In the genomic region with DNA sequence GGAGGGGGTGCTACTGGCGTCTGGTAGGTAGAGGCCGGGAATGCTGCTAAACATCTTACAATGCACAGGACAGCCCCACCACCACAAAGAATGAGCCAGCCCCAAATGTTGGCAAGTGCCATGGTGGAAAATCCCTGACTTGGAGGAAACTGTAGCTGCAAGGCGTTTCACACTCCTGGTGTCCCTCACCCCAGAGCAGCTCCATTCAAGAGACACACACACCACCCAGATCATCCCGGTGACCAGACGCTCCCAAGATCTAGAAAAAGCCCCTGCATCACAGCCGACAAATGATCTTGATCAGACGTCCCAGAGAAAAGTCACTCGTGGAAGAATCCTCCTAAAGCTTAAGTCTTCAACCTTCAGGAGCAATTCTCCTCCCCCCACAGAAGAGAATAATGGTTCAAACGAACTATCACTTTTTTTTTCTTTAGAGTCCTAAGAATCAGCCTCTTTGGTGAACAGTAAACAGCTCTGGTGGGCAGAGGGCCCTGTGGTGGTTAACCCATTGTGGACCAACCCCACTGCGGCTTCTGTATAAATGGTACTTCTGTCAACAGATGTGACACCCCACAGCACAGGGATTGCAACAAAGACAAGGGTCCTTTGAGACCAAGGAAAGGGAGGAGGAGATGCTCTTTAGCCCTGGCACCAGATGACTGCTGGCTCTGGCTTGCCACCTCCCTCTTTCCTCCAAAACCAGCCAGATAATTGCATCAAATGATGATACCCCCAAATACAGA, we compare ENCODE assay signal across 13 cellular contexts. TPM values are rescaled to one million over a fixed set of nuclear protein-coding genes. Genes with fewer than 3 reads are reported as not detected.
DNase-seq lines count a peak whose midpoint lies in the region; ATAC-seq and TF ChIP-seq lines count a peak whose summit lies in the region.
"Had no signal": no experiment of that assay in that cellular context is flagged by ENCODE, and none has a peak within 500 bp of the region (broad histone marks: within the 10 kb centered on the region; RNA-seq: fewer than 3 reads in every experiment).

No MANE protein-coding gene starts in this region.

- TF ChIP-seq POLR2A in thyroid gland (IDR thresholded peaks at IDR 0.05) = no peak

- H3K27ac ChIP-seq in GM23338 (ENCODE audit: low read depth) (no peak overlapping the region), thyroid gland (peak overlapping the region in 1 of 3 donors; percentile 77)
- H3K27ac ChIP-seq: cardiac muscle cell, ovary had no signal

- H3K9me3 Mint-ChIP-seq in GM23338 (no peaks in the 10 kb centered on the region), immature natural killer cell (peaks cover 0 to 2% (median 0%) of the 10 kb centered on the region in 6 donors)

- H3K4me1 ChIP-seq in GM23338 (ENCODE audit: insufficient read depth) (peaks cover 43% of the 10 kb centered on the region), skeletal muscle satellite cell (ENCODE audit: control insufficient read depth, insufficient read depth, low read length) (peaks cover 27% of the 10 kb centered on the region), thyroid gland (peaks cover 40 to 54% of the 10 kb centered on the region in 2 donors)

- H3K36me3 Mint-ChIP-seq in GM23338 (ENCODE audit: low read depth) = peaks cover under 1% of the 10 kb centered on the region; the same call in 2 of the 3 replicates
- H3K36me3 Mint-ChIP-seq in immature natural killer cell = peaks cover 0 to 5% (median 0%) of the 10 kb centered on the region in 3 donors

- H3K4me3 Mint-ChIP-seq in GM23338 (peak overlapping the region; percentile 89), immature natural killer cell (peak overlapping the region; percentile 48 to 95 (median 55))

- H3K36me3 ChIP-seq in GM23338 (ENCODE audit: insufficient read depth) = no peaks in the 10 kb centered on the region
- H3K36me3 ChIP-seq in skeletal muscle satellite cell (ENCODE audit: insufficient read depth, low read length) = peaks cover under 1% of the 10 kb centered on the region
- no peaks in the 10 kb centered on the region for H3K36me3 ChIP-seq in thyroid gland
- H3K36me3 ChIP-seq: cardiac muscle cell, ovary had no signal

- peaks cover 52% of the 10 kb centered on the region for H3K4me1 Mint-ChIP-seq in GM23338
- H3K4me1 Mint-ChIP-seq in immature natural killer cell = peaks cover 68 to 72% of the 10 kb centered on the region in 2 donors

- H3K4me3 ChIP-seq in GM23338 = peak overlapping the region; percentile 95; the same call in 1 of the 2 replicates
- no peak overlapping the region for H3K4me3 ChIP-seq in skeletal muscle satellite cell (ENCODE audit: low read length)
- H3K4me3 ChIP-seq in thyroid gland (replicated peaks in 1 of 3) = no peak overlapping the region
- H3K4me3 ChIP-seq: cardiac muscle cell, ovary had no signal

- no peak overlapping the region for H3K9ac ChIP-seq in skeletal muscle satellite cell (ENCODE audit: low read depth, low read length)

- H2AFZ ChIP-seq in GM23338 = no peak overlapping the region

- intact Hi-C loops in thyroid gland (cut with DNase I) = no loop called here

- 62 to 74% methylated on average over 10 of the region's 10 CpGs for WGBS in thyroid gland, 2 donors

- ATAC-seq in GM23338 = no peak
- ATAC-seq in GM19395 (IDR thresholded peaks at IDR 0.05; ENCODE audit: unreplicated experiment) = no peak
- ATAC-seq: stimulated activated naive CD8-positive, alpha-beta T cell treated with anti-CD3 and anti-CD28 coated beads, Interleukin-15, Interleukin-2, amounts not matched to agents 100 U/mL and 50 U/mL, for 24 hours had no signal

- H3K4me2 ChIP-seq in GM23338 (peak overlapping the region; percentile 100), skeletal muscle satellite cell (ENCODE audit: low read length) (peak overlapping the region; percentile 12)

- peaks cover 4% of the 10 kb centered on the region for H3K27me3 Mint-ChIP-seq in GM23338 (ENCODE audit: insufficient read depth, low read depth, poor library complexity)
- peaks cover 0 to 16% (median 6%) of the 10 kb centered on the region in 3 donors for H3K27me3 Mint-ChIP-seq in immature natural killer cell (ENCODE audit: low read depth in 3 of 3)

- TF ChIP-seq CTCF in GM23338 (conservative IDR thresholded peaks at IDR 0.05; ENCODE audit: low read depth in 2 of 2) (no peak), thyroid gland (IDR thresholded peaks at IDR 0.05) (no peak)

- peaks cover 26% of the 10 kb centered on the region for H4K20me1 ChIP-seq in GM23338 (replicated peaks; ENCODE audit: insufficient read depth)

- DNase-seq in GM23338 (ENCODE audit: low spot score) (no peak), amygdala (lab: John Stamatoyannopoulos, UW) (peak in 39 of 56 donors; percentile 7 to 84 (median 46)), immature natural killer cell (no peak), thyroid gland (no peak), NCI-H82 (lab: John Stamatoyannopoulos, UW) (no peak)
- DNase-seq: islet precursor cell; ovary; SIG-M5; stimulated activated CD4-positive, alpha-beta T cell treated with anti-CD3 and anti-CD28 coated beads, Interleukin-2, amount 100 ng/mL, for 48 hours; stimulated activated naive CD8-positive, alpha-beta T cell treated with anti-CD3 and anti-CD28 coated beads, Interleukin-15, Interleukin-2, amounts not matched to agents 100 U/mL and 50 U/mL, for 24 hours had no signal

- no peaks in the 10 kb centered on the region for H3K9me2 ChIP-seq in GM23338 (ENCODE audit: insufficient read depth)

- H3K79me2 ChIP-seq in GM23338 (replicated peaks; ENCODE audit: insufficient read depth) = peaks cover 73% of the 10 kb centered on the region

- H3K27me3 ChIP-seq in GM23338 (ENCODE audit: insufficient read depth) = no peaks in the 10 kb centered on the region
- H3K27me3 ChIP-seq in skeletal muscle satellite cell (ENCODE audit: control insufficient read depth, insufficient read depth, low read length) = no peaks in the 10 kb centered on the region
- no peaks in the 10 kb centered on the region for H3K27me3 ChIP-seq in thyroid gland
- H3K27me3 ChIP-seq: ovary had no signal

- no peaks in the 10 kb centered on the region for H3K9me3 ChIP-seq in skeletal muscle satellite cell (replicated peaks; ENCODE audit: low read length)
- no peaks in the 10 kb centered on the region for H3K9me3 ChIP-seq in thyroid gland
- H3K9me3 ChIP-seq: ovary had no signal

- H3K27ac Mint-ChIP-seq in GM23338 (no peak overlapping the region; the same call in 1 of the 2 replicates), immature natural killer cell (peak overlapping the region in 5 of 6 donors; percentile 40 to 99 (median 72))

- H3F3A ChIP-seq in GM23338 (replicated peaks; ENCODE audit: low read depth) = peaks cover 3% of the 10 kb centered on the region; the same call in 1 of the 2 replicates

TF ChIP-seq in GM23338, 12 proteins besides CTCF, POLR2A, EP300 and RAD21 (continues in another document):
- no peak for TF ChIP-seq POLR2AphosphoS5 (IDR thresholded peaks at IDR 0.05; ENCODE audit: low read depth)
- no peak for TF ChIP-seq STAT1 (IDR thresholded peaks at IDR 0.05; ENCODE audit: unreplicated experiment)
- TF ChIP-seq, protein P1, sequence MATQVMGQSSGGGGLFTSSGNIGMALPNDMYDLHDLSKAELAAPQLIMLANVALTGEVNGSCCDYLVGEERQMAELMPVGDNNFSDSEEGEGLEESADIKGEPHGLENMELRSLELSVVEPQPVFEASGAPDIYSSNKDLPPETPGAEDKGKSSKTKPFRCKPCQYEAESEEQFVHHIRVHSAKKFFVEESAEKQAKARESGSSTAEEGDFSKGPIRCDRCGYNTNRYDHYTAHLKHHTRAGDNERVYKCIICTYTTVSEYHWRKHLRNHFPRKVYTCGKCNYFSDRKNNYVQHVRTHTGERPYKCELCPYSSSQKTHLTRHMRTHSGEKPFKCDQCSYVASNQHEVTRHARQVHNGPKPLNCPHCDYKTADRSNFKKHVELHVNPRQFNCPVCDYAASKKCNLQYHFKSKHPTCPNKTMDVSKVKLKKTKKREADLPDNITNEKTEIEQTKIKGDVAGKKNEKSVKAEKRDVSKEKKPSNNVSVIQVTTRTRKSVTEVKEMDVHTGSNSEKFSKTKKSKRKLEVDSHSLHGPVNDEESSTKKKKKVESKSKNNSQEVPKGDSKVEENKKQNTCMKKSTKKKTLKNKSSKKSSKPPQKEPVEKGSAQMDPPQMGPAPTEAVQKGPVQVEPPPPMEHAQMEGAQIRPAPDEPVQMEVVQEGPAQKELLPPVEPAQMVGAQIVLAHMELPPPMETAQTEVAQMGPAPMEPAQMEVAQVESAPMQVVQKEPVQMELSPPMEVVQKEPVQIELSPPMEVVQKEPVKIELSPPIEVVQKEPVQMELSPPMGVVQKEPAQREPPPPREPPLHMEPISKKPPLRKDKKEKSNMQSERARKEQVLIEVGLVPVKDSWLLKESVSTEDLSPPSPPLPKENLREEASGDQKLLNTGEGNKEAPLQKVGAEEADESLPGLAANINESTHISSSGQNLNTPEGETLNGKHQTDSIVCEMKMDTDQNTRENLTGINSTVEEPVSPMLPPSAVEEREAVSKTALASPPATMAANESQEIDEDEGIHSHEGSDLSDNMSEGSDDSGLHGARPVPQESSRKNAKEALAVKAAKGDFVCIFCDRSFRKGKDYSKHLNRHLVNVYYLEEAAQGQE (IDR thresholded peaks at IDR 0.05; ENCODE audit: unreplicated experiment) = no peak
- TF ChIP-seq ZNF331 (CRISPR knock-in tag; IDR thresholded peaks at IDR 0.05; ENCODE audit: low read depth) = no peak
- no peak for TF ChIP-seq EZH2phosphoT487 (IDR thresholded peaks at IDR 0.05; ENCODE audit: unreplicated experiment)
- TF ChIP-seq ZNF114 (CRISPR knock-in tag; IDR thresholded peaks at IDR 0.05) = no peak

RNA-seq across cellular contexts. Expression of gene GLTP, which starts 2.7 kb away (rescaled TPM):
- total RNA-seq in GM23338 (2014; rRNA removed; shearing (Covaris generic)) = 24.4 and 30.2 TPM in 2 replicates
- polyA plus RNA-seq in GM23338 (2016; fragmentation: Nextera tagmentation; extraction: Ambion mirVana) (26.5 and 28.0 TPM in 2 replicates), immature natural killer cell (10 to 100 TPM; 64.8 to 95.1 (median 71.9) TPM)
- 60.6 and 64.0 TPM in 2 replicates for total RNA-seq in skeletal muscle satellite cell (2012; rRNA removed)
- 10 to 100 TPM; 49.9 to 72.0 (median 60.2) TPM for total RNA-seq in thyroid gland

RNA-seq across cellular contexts. Expression of gene TCHP, which starts 22.4 kb away (rescaled TPM):
- 2.4 and 3.1 TPM in 2 replicates for total RNA-seq in GM23338 (2014; rRNA removed; shearing (Covaris generic))
- polyA plus RNA-seq in GM23338 (2016; fragmentation: Nextera tagmentation; extraction: Ambion mirVana) (6.2 and 7.4 TPM in 2 replicates), immature natural killer cell (10 to 100 TPM in 1 of 3 donors, 1 to 10 TPM in 2; 2.9 to 22.8 (median 9.1) TPM)
- total RNA-seq in skeletal muscle satellite cell (2012; rRNA removed) = 6.1 and 7.9 TPM in 2 replicates
- 10 to 100 TPM; 16.4 to 25.8 (median 24.3) TPM for total RNA-seq in thyroid gland

RNA-seq across cellular contexts. Expression of gene TRPV4, which starts 44.5 kb away (rescaled TPM):
- total RNA-seq in GM23338 (2014; rRNA removed; shearing (Covaris generic)) = 1.0 and 1.1 TPM in 2 replicates
- polyA plus RNA-seq in GM23338 (2016; fragmentation: Nextera tagmentation; extraction: Ambion mirVana) (0.50 and 0.66 TPM in 2 replicates), immature natural killer cell (not detected)
- 0.22 and 1.0 TPM in 2 replicates for total RNA-seq in skeletal muscle satellite cell (2012; rRNA removed)
- total RNA-seq in thyroid gland = 1 to 10 TPM in 2 of 4 donors, under 1 TPM in 1, not detected in 1; 0.39 to 1.6 (median 1.3) TPM

Comparison
In these comparisons a context has a peak if more than half of its experiments do, and no peak if none do; other contexts are left out.
1. DNase-seq: peak in amygdala (39 of 56); none in GM23338 (single experiment), immature natural killer cell (0 of 3), thyroid gland (0 of 2) and NCI-H82 (single experiment).